In the genomic region with DNA sequence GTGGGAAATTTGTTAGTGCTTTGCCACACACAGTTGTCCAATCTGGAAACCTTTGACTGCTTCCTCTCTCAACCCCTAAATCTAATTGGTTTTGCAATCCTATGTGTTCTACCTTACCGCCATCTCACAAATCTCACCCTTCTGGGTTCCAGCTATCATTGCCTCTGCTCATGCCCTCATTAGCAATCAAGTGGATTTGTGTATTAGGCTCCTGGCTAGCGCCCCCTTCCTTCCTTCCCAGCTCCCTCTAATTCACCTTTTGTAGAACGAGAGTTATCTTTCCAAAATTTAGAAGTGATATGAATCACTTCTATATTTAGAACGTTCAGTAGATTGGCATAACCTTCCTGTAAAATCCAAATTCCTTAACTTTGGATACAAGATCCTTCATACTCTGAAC, we compare ENCODE assay signal across 26 cellular contexts. TPM values are rescaled to one million over a fixed set of nuclear protein-coding genes. Genes with fewer than 3 reads are reported as not detected.
"Had no signal": no experiment of that assay in that cellular context is flagged by ENCODE, and none has a peak within 500 bp of the region (broad histone marks: within the 10 kb centered on the region; RNA-seq: fewer than 3 reads in every experiment).

No MANE protein-coding gene starts in this region.

- H3K27me3 ChIP-seq: body of pancreas, cardiac muscle cell, left lung, neutrophil, right lobe of liver, stomach, vagina had no signal

- H3K27ac ChIP-seq: body of pancreas, cardiac muscle cell, left lung, neutrophil, right lobe of liver, stomach, vagina, WERI-Rb-1 had no signal

- H3K4me3 ChIP-seq: body of pancreas, cardiac muscle cell, left lung, right lobe of liver, stomach, vagina had no signal

- DNase-seq: activated CD4-positive, alpha-beta T cell treated with anti-CD3 and anti-CD28 coated beads for 1 hour; activated CD4-positive, alpha-beta T cell treated with anti-CD3 and anti-CD28 coated beads, Interleukin-2, amount 50 U/mL, for 1 hour; activated CD8-positive, alpha-beta T cell treated with anti-CD3 and anti-CD28 coated beads, Interleukin-2, amount 10 ng/mL, durations not matched to agents 7 days and 5 days; activated gamma-delta T cell treated with Interleukin-2 at 50 U/mL for 16 hours; activated T-cell treated with anti-CD3 and anti-CD28 coated beads, Interleukin-2, amount 50 U/mL, for 1 hour; anterior cingulate cortex; body of pancreas; cortex of kidney; immature natural killer cell; kidney glomerular epithelial cell; left lung; midbrain; natural killer cell; right lobe of liver; small intestine; stimulated activated CD4-positive, alpha-beta T cell treated with anti-CD3 and anti-CD28 coated beads, Interleukin-15, amount 100 ng/mL, for 24 hours; stomach; WERI-Rb-1 had no signal

- ATAC-seq: activated CD8-positive, alpha-beta T cell treated with anti-CD3 and anti-CD28 coated beads, Interleukin-2, amount 10 ng/mL, durations not matched to agents 7 days and 5 days; body of pancreas; natural killer cell; right lobe of liver; stimulated activated memory B cell treated with anti-CD40 and anti-IgM and Interleukin-4, amounts not matched to agents 10 μg/mL and 1 μg/mL and 100 μg/mL, for 72 hours had no signal

- H3K36me3 ChIP-seq: cardiac muscle cell, left lung, neutrophil, right lobe of liver, stomach, vagina, WERI-Rb-1 had no signal

- H3K9me3 ChIP-seq: body of pancreas, left lung, neutrophil, right lobe of liver, vagina had no signal

- H3K4me1 ChIP-seq: body of pancreas, left lung, right lobe of liver, stomach had no signal

RNA-seq across cellular contexts. Expression of a gene that starts 18.6 kb away (rescaled TPM):
- total RNA-seq: activated CD8-positive, alpha-beta T cell treated with anti-CD3 and anti-CD28 coated beads, Interleukin-2, amount 10 ng/mL, durations not matched to agents 7 days and 5 days; cardiac muscle cell; epithelial cell of proximal tubule; fibroblast of lung; glomerular endothelial cell; lung microvascular endothelial cell; natural killer cell had no signal
- polyA plus RNA-seq: immature natural killer cell had no signal
